ENCODE assay signal across 8 cellular contexts in the genomic region with DNA sequence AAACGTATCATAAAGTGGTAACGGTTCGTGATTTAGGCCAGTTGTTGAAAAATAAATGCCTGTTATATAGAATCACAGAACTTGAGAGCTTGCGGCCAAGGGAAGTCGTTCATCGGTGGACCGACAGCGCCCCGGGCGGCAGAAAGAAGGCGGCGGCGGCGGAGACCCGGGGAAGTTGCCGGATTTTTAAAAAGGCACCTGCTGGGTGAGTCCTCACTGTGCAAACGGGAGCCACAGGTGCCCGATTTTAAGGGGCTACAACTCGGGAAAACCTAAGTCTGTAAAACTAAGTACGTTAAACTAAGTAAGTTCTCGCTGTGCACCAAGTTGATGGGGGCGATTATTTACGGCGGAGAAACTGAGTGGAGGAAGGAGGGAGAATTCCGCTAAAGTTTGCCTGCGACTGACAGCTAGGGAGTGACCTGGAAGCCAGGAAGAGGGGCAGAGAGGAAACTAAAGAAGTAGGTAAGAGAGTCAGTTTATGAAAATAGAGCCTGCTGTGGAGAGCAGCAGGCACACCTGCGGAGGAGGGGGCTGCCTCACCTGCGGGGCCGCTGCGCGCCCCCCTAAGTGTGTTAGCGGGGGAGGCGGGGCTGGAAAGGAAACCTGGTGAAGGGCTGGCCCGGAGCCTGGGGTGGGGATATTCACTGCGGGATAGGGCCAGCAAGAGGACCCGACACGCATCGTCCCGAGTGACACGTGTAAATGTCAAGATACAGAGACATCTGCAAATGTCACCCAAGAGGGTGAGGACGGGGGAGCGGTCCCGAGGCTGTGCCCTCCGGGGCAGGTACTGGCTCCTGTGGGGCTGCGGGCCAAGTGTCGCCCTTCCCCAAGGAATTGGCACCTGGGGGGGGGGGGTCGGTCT. TPM values are rescaled to one million over a fixed set of nuclear protein-coding genes. Genes with fewer than 3 reads are reported as not detected.
A peak's percentile ranks its signal among the peaks of the same experiment; 100 is the strongest.
DNase-seq lines count a peak whose midpoint lies in the region; ATAC-seq and TF ChIP-seq lines count a peak whose summit lies in the region.

No MANE protein-coding gene starts in this region.

- TF ChIP-seq CTCF in LNCAP (IDR thresholded peaks at IDR 0.05): peak; percentile 86
- peak; percentile 77 to 79 for TF ChIP-seq CTCF in fibroblast of lung (conservative IDR thresholded peaks at IDR 0.05 in 1 of 2, IDR thresholded peaks at IDR 0.05 in 1 of 2; ENCODE audit: low read depth in 1 of 2, low read length in 2 of 2)
- TF ChIP-seq CTCF in testis (IDR thresholded peaks at IDR 0.05): peak; percentile 57 to 83 (median 80)

- H3K27ac ChIP-seq in fibroblast of lung (ENCODE audit: insufficient read depth, low read length): peak overlapping the region; percentile 22
- H3K27ac ChIP-seq in testis: peak overlapping the region in 1 of 2 donors; percentile 12

- intact Hi-C loops in testis (cut with DNase I; ENCODE audit: low total_unique reads): no loop called here

- H2AFZ ChIP-seq in fibroblast of lung (ENCODE audit: low read length): no peak overlapping the region

- peaks cover 0 to 9% (median 5%) of the 10 kb centered on the region in 4 donors for H3K4me1 Mint-ChIP-seq in naive thymus-derived CD8-positive, alpha-beta T cell

- H3K9me3 Mint-ChIP-seq in naive thymus-derived CD8-positive, alpha-beta T cell: peaks cover 0 to 18% (median 6%) of the 10 kb centered on the region in 9 donors

- DNase-seq in Caki2 (ENCODE audit: low read depth) (peak; percentile 81), fibroblast of lung (ENCODE audit: low read depth in 2 of 2) (peak; percentile 77 to 81), testis (peak; percentile 86)
- peak; percentile 68 for DNase-seq in activated CD8-positive, alpha-beta memory T cell treated with anti-CD3 and anti-CD28 coated beads, Interleukin-2, amount 50 U/mL, for 48 hours
- no peak for DNase-seq in naive thymus-derived CD8-positive, alpha-beta T cell

- H3K9me3 ChIP-seq in fibroblast of lung (ENCODE audit: control insufficient read depth, insufficient read depth, low read depth, low read length) (no peaks in the 10 kb centered on the region), testis (no peaks in the 10 kb centered on the region)

- peak overlapping the region in 6 of 10 donors; percentile 16 to 72 (median 50) for H3K4me3 Mint-ChIP-seq in naive thymus-derived CD8-positive, alpha-beta T cell

- peak overlapping the region in 1 of 10 donors; percentile 35 for H3K27ac Mint-ChIP-seq in naive thymus-derived CD8-positive, alpha-beta T cell

- peak overlapping the region; percentile 78 for H3K4me2 ChIP-seq in fibroblast of lung (ENCODE audit: extremely low read depth, insufficient read depth, low read length)

- peak overlapping the region; percentile 64 for H3K9ac ChIP-seq in fibroblast of lung (ENCODE audit: insufficient read depth, low read length)

- no peak for ATAC-seq in naive thymus-derived CD8-positive, alpha-beta T cell
- ATAC-seq in HG03025 (IDR thresholded peaks at IDR 0.05; ENCODE audit: low FRiP score, unreplicated experiment): no peak
- ATAC-seq in GM18909 (IDR thresholded peaks at IDR 0.05; ENCODE audit: poor library complexity, unreplicated experiment): no peak

- no peaks in the 10 kb centered on the region for H4K20me1 ChIP-seq in fibroblast of lung (ENCODE audit: control insufficient read depth, extremely low read depth, insufficient read depth, low read length)

- H3K36me3 Mint-ChIP-seq in naive thymus-derived CD8-positive, alpha-beta T cell: peaks cover 0 to 16% (median 2%) of the 10 kb centered on the region in 3 donors

- 1% methylated on average over 32 to 47 of the region's 47 CpGs for WGBS in testis, 2 donors

- H3K27me3 ChIP-seq in fibroblast of lung (ENCODE audit: control insufficient read depth, insufficient read depth, low read length) (no peaks in the 10 kb centered on the region), testis (no peaks in the 10 kb centered on the region)

- in situ Hi-C loops in Caki2 (cut with HindIII; ENCODE audit: low pct_unique_long_range_greater_than_20kb, low sequenced_read_pairs): no loop called here

- H3K4me1 ChIP-seq in fibroblast of lung (ENCODE audit: control insufficient read depth, extremely low read depth, insufficient read depth, low read length) (peaks cover 15% of the 10 kb centered on the region), testis (no peaks in the 10 kb centered on the region)

- TF ChIP-seq POLR2A in testis (IDR thresholded peaks at IDR 0.05): no peak

- H3K79me2 ChIP-seq in fibroblast of lung (ENCODE audit: control insufficient read depth, insufficient read depth, low read length): peaks cover 10% of the 10 kb centered on the region

- H3K36me3 ChIP-seq in fibroblast of lung (ENCODE audit: control insufficient read depth, insufficient read depth, low read length) (no peaks in the 10 kb centered on the region), testis (ENCODE audit: low read depth, missing control alignments) (no peaks in the 10 kb centered on the region)

- POLR2A ChIA-PET in naive thymus-derived CD8-positive, alpha-beta T cell (lab: Charles Lee): no interaction called here

- H3K27me3 Mint-ChIP-seq in naive thymus-derived CD8-positive, alpha-beta T cell: peaks cover 25 to 53% (median 47%) of the 10 kb centered on the region in 5 donors

- H3K4me3 ChIP-seq in fibroblast of lung (replicated peaks in 1 of 4; ENCODE audit: control extremely low read depth in 1 of 4, insufficient read depth in 1 of 4, low read depth in 3 of 4, low read length in 4 of 4) (peak overlapping the region; percentile 38 to 76 (median 54)), testis (peak overlapping the region; percentile 58 to 67)

RNA-seq across cellular contexts. Expression of a gene that starts 1.0 kb away (rescaled TPM):
- total RNA-seq in Caki2 (2014; rRNA removed; shearing (Covaris generic); ENCODE audit: low replicate concordance): 14.0 and 26.1 TPM in 2 replicates
- total RNA-seq in fibroblast of lung: 21.0 and 33.9 TPM in 2 replicates
- polyA plus RNA-seq in fibroblast of lung: 22.0 and 56.9 TPM in 2 replicates
- 18.3 and 62.0 TPM in 2 replicates for polyA plus RNA-seq in fibroblast of lung (2012)
- polyA minus RNA-seq in fibroblast of lung (ENCODE audit: low replicate concordance): 26.5 and 51.2 TPM in 2 replicates
- under 1 TPM in 1 of 2 experiments, not detected in 1; 0.49 TPM for total RNA-seq in naive thymus-derived CD8-positive, alpha-beta T cell
- not detected for polyA plus RNA-seq in naive thymus-derived CD8-positive, alpha-beta T cell
- total RNA-seq in testis: 1 to 10 TPM; 6.1 to 9.2 TPM
- polyA plus RNA-seq in testis (ENCODE audit: insufficient read depth, low read depth, low replicate concordance): 2.8 TPM

Comparison
In these comparisons a context has a peak if more than half of its experiments do, and no peak if none do; other contexts are left out.
1. DNase-seq: peak in Caki2 (single experiment), activated CD8-positive, alpha-beta memory T cell treated with anti-CD3 and anti-CD28 coated beads, Interleukin-2, amount 50 U/mL, for 48 hours (single experiment), fibroblast of lung (2 of 2) and testis (single experiment); none in naive thymus-derived CD8-positive, alpha-beta T cell (0 of 10).
2. RNA of a gene that starts 1.0 kb away (total RNA-seq): 14.0 to 26.1 TPM in Caki2, 21.0 to 33.9 TPM in fibroblast of lung and 6.1 to 9.2 TPM in testis; 0.49 TPM in naive thymus-derived CD8-positive, alpha-beta T cell; every median in the first group is over 4 times any median in the second.
3. Peak in every context shown above with its lines, with median percentiles within 50 percentile points of each other: CTCF ChIP-seq.